In genomic region chr6:167558213-167558869, GRCh38 we compare ENCODE assay signal across 1 cellular context.
TF ChIP-seq lines count a peak whose summit lies in the region.

No MANE protein-coding gene starts in this region.

TF ChIP-seq in liver, 16 proteins besides CTCF, POLR2A, EP300 and RAD21 (continued from another document):
- TF ChIP-seq MAX (IDR thresholded peaks at IDR 0.05) (no peak), EGR1 (IDR thresholded peaks at IDR 0.05; ENCODE audit: low read depth in 2 of 2) (no peak)
